In the genomic region with DNA sequence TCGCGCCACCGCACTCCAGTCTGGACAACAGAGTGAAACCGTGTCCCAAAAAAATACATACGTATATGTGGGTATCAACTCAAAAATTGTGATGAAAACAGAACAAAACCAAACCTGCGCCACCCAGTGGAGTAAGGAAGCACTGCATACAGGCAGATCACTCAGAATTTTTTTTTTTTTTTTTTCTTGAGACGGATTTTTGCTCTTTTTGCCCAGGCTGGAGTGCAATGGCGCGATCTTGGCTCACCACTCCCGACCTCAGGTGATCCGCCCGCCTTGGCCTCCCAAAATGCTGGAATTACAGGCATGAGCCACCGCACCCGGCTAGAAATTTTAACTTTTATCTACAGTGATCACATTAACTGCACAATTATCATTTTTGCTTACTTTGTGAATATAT, we compare ENCODE assay signal across 8 cellular contexts. TPM values are rescaled to one million over a fixed set of nuclear protein-coding genes. Genes with fewer than 3 reads are reported as not detected.
DNase-seq lines count a peak whose midpoint lies in the region; ATAC-seq lines count a peak whose summit lies in the region.

No MANE protein-coding gene starts in this region.

- DNase-seq in DMS53 (lab: John Stamatoyannopoulos, UW) (peak; percentile 76), DMS53 treated with DMSO at 0.1 percent for 48 hours (lab: John Stamatoyannopoulos, UW; ENCODE audit: unreplicated experiment) (no peak), LoVo (ENCODE audit: low spot score) (peak; percentile 37), mucosa of gallbladder (ENCODE audit: low spot score) (peak; percentile 47)
- DNase-seq in activated CD4-positive, alpha-beta T cell treated with anti-CD3 and anti-CD28 coated beads, Interleukin-2, amount 50 U/mL, for 1 hour, result peak; percentile 69
- peak; percentile 67 for DNase-seq in effector CD4-positive, alpha-beta T cell
- peak; percentile 87 for DNase-seq in stimulated activated CD8-positive, alpha-beta memory T cell treated with anti-CD3 and anti-CD28 coated beads, Interleukin-4, amount 100 ng/mL, for 48 hours

- ATAC-seq in HG02588 (IDR thresholded peaks at IDR 0.05; ENCODE audit: unreplicated experiment), result no peak

RNA-seq across cellular contexts. Expression of gene TMEM236, which starts 9.1 kb away (rescaled TPM):
- total RNA-seq in mucosa of gallbladder, result 0.46 TPM
